ENCODE assay signal across 33 cellular contexts in the genomic region with DNA sequence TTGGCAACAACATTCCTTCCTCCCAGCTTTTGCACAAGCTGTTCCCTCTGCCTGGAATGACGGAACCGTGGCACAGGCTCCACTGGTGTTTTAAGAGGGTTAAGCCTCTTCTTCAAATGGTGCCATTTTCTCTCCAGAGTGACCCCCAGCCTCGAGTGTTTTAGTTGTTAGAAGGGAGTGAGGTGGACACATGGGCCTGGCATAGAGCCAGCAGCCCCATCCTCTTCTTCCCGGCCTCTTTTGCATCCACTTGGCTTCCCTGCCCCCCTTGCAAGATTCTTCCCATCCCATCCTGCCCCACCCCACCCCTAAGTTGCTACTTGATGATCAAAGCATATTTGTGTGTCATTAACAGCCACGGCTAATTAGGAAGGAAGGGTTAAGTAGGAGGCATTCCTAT.
"Had no signal": no experiment of that assay in that cellular context is flagged by ENCODE, and none has a peak within 500 bp of the region (broad histone marks: within the 10 kb centered on the region; RNA-seq: fewer than 3 reads in every experiment).

No MANE protein-coding gene starts in this region.

- H3K27ac Mint-ChIP-seq: activated B cell treated with CpG ODN at 0.5 μM for 24 hours; activated CD4-positive, alpha-beta memory T cell treated with anti-CD3 and anti-CD28 coated beads for 36 hours; activated naive CD4-positive, alpha-beta T cell treated with anti-CD3 and anti-CD28 coated beads for 36 hours; activated naive CD4-positive, alpha-beta T cell treated with anti-CD3 and anti-CD28 coated beads, Interleukin-2, amount 50 U/mL, for 72 hours; activated T-helper 1 cell treated with anti-CD3 and anti-CD28 coated beads, Interleukin-12 subunit alpha, Interleukin-12 subunit beta, Interleukin-2, Interleukin-4 antibody, amounts not matched to agents 30 ng/mL and 10 ng/mL and 1 ng/mL, durations not matched to agents 14 hours and 24 hours and 36 hours; T-cell; T-helper 17 cell had no signal

- H3K27me3 ChIP-seq: adrenal gland, body of pancreas, Peyer's patch had no signal

- H3K36me3 ChIP-seq: adrenal gland, Peyer's patch had no signal

- H3K36me3 Mint-ChIP-seq: activated CD4-positive, alpha-beta memory T cell treated with anti-CD3 and anti-CD28 coated beads for 36 hours had no signal

- H3K4me3 Mint-ChIP-seq: activated B cell treated with CpG ODN at 0.5 μM for 24 hours; activated CD4-positive, alpha-beta memory T cell treated with anti-CD3 and anti-CD28 coated beads for 36 hours; activated naive CD4-positive, alpha-beta T cell treated with anti-CD3 and anti-CD28 coated beads for 36 hours; activated T-cell treated with anti-CD3 and anti-CD28 coated beads, Interleukin-2, amount 50 U/mL, for 4 hours; activated T-helper 1 cell treated with anti-CD3 and anti-CD28 coated beads, Interleukin-12 subunit alpha, Interleukin-12 subunit beta, Interleukin-2, Interleukin-4 antibody, amounts not matched to agents 30 ng/mL and 10 ng/mL and 1 ng/mL, durations not matched to agents 14 hours and 24 hours and 36 hours; T-cell; T-helper 17 cell had no signal

- H3K4me1 Mint-ChIP-seq: activated B cell treated with CpG ODN at 0.5 μM for 24 hours, T-cell had no signal

- H3K27me3 Mint-ChIP-seq: activated CD4-positive, alpha-beta memory T cell treated with anti-CD3 and anti-CD28 coated beads for 36 hours; T-cell; T-helper 17 cell had no signal

- H3K27ac ChIP-seq: adrenal gland had no signal

- H3K9me3 Mint-ChIP-seq: activated naive CD4-positive, alpha-beta T cell treated with anti-CD3 and anti-CD28 coated beads for 36 hours; activated naive CD4-positive, alpha-beta T cell treated with anti-CD3 and anti-CD28 coated beads, Interleukin-2, amount 50 U/mL, for 72 hours; activated T-cell treated with anti-CD3 and anti-CD28 coated beads, Interleukin-2, amount 50 U/mL, for 4 hours; T-cell had no signal

- DNase-seq: activated B cell treated with CpG ODN at 0.5 μM for 24 hours; activated CD4-positive, alpha-beta memory T cell treated with anti-CD3 and anti-CD28 coated beads for 36 hours; activated CD4-positive, alpha-beta T cell treated with anti-CD3 and anti-CD28 coated beads for 4 hours; activated CD4-positive, alpha-beta T cell treated with anti-CD3 and anti-CD28 coated beads, Interleukin-2, amount 50 U/mL, for 1 hour; activated CD4-positive, CD25-positive, alpha-beta regulatory T cell treated with anti-CD3 and anti-CD28 coated beads, Interleukin-2, amount 50 U/mL, for 72 hours; activated CD8-positive, alpha-beta memory T cell treated with anti-CD3 and anti-CD28 coated beads, Interleukin-2, amount 50 U/mL, for 4 hours; activated gamma-delta T cell treated with Interleukin-2 at 50 U/mL for 16 hours; activated naive CD4-positive, alpha-beta T cell treated with anti-CD3 and anti-CD28 coated beads for 36 hours; activated T-cell treated with anti-CD3 and anti-CD28 coated beads for 4 hours; activated T-cell treated with anti-CD3 and anti-CD28 coated beads, Interleukin-2, amount 50 U/mL, for 4 hours; adrenal gland; body of pancreas; caudate nucleus; NCI-H1092 treated with DMSO at 0.1 percent for 48 hours; NCI-H1417; NCI-H146; NCI-H187; NCI-H2029 treated with DMSO at 0.1 percent for 48 hours; NCI-H2107; NCI-H2171; NCI-H510A; NCI-H526; NCI-H748 treated with DMSO at 0.1 percent for 48 hours; NK-92 treated with Interleukin-12 subunit alpha and Interleukin-12 subunit beta, amount 100 ng/mL, for 24 hours; PC-3; Peyer's patch; RPMI8226; SIG-M5; T-cell; T-helper 17 cell; T-helper 9 cell had no signal

- H3K4me3 ChIP-seq: adrenal gland, body of pancreas, Peyer's patch had no signal
